In the genomic region with DNA sequence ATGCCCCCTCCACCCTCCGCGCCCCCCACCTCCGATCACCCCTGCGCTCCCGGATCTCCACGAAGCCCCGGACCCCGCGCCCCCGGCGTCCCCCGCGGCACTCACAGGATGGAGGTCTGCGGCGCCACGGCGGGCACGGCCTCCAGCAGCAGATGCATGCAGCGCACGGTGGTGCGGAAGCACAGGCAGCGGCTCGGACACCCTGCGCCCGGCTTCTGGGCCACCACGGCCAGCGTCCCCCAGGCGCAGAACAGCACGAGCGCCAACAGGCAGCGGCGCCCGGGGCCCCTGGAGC, we compare ENCODE assay signal across 9 cellular contexts. TPM values are rescaled to one million over a fixed set of nuclear protein-coding genes. Genes with fewer than 3 reads are reported as not detected.
A peak's percentile ranks its signal among the peaks of the same experiment; 100 is the strongest.
DNase-seq lines count a peak whose midpoint lies in the region; ATAC-seq and TF ChIP-seq lines count a peak whose summit lies in the region.
"Had no signal": no experiment of that assay in that cellular context is flagged by ENCODE, and none has a peak within 500 bp of the region (broad histone marks: within the 10 kb centered on the region; RNA-seq: fewer than 3 reads in every experiment).

No MANE protein-coding gene starts in this region.

- intact Hi-C loops in lower lobe of right lung (cut with DNase I) = no loop called here
- intact Hi-C loops in upper lobe of right lung (cut with DNase I) = loop anchor here (10.0 kb wide), 1 partner anchor 69 kb away; no protein-coding TSS in a partner anchor

- peak overlapping the region; percentile 78 for H3K27ac ChIP-seq in lower lobe of right lung
- peak overlapping the region; percentile 75 for H3K27ac ChIP-seq in upper lobe of right lung

- H3K4me1 Mint-ChIP-seq in activated T-cell treated with anti-CD3 and anti-CD28 coated beads, Interleukin-2, amount 50 U/mL, for 24 hours (ENCODE audit: low read depth) = peaks cover 9% of the 10 kb centered on the region

- no peaks in the 10 kb centered on the region for H3K36me3 Mint-ChIP-seq in activated T-cell treated with anti-CD3 and anti-CD28 coated beads, Interleukin-2, amount 50 U/mL, for 24 hours (ENCODE audit: low read depth)

- peak overlapping the region; percentile 68 for H3K4me3 ChIP-seq in lower lobe of right lung
- H3K4me3 ChIP-seq in upper lobe of right lung = peak overlapping the region; percentile 67

- H3K27ac Mint-ChIP-seq in activated T-cell treated with anti-CD3 and anti-CD28 coated beads, Interleukin-2, amount 50 U/mL, for 24 hours = no peak overlapping the region

- ATAC-seq in lower lobe of right lung (peak; percentile 32 to 57), upper lobe of right lung (peak; percentile 22)

- H3K4me1 ChIP-seq in lower lobe of right lung (peaks cover 29% of the 10 kb centered on the region), upper lobe of right lung (peaks cover 3% of the 10 kb centered on the region)

- H3K36me3 ChIP-seq in lower lobe of right lung (no peaks in the 10 kb centered on the region), upper lobe of right lung (no peaks in the 10 kb centered on the region)

- TF ChIP-seq CTCF in lower lobe of right lung (IDR thresholded peaks at IDR 0.05) (no peak), upper lobe of right lung (IDR thresholded peaks at IDR 0.05) (no peak)

- peak overlapping the region; percentile 54 for H3K4me3 Mint-ChIP-seq in activated T-cell treated with anti-CD3 and anti-CD28 coated beads, Interleukin-2, amount 50 U/mL, for 24 hours

- DNase-seq in activated T-cell treated with anti-CD3 and anti-CD28 coated beads, Interleukin-2, amount 50 U/mL, for 24 hours = no peak
- DNase-seq in activated T-cell treated with anti-CD3 and anti-CD28 coated beads for 4 hours (no peak), ecto neural progenitor cell (ENCODE audit: low spot score) (peak; percentile 82), lower lobe of right lung (peak; percentile 52), upper lobe of right lung (peak; percentile 67), NCI-H1694 treated with DMSO at 0.1 percent for 48 hours (lab: John Stamatoyannopoulos, UW) (no peak), hippocampal formation (lab: John Stamatoyannopoulos, UW) (no peak), RPMI8226 (no peak)
- DNase-seq: activated naive CD4-positive, alpha-beta T cell treated with Interleukin-2 at 50 U/mL for 16 hours had no signal

- peaks cover 49% of the 10 kb centered on the region for H3K27me3 Mint-ChIP-seq in activated T-cell treated with anti-CD3 and anti-CD28 coated beads, Interleukin-2, amount 50 U/mL, for 24 hours

- H3K9me3 Mint-ChIP-seq in activated T-cell treated with anti-CD3 and anti-CD28 coated beads, Interleukin-2, amount 50 U/mL, for 24 hours = no peaks in the 10 kb centered on the region

- H3K9me3 ChIP-seq in lower lobe of right lung (no peaks in the 10 kb centered on the region), upper lobe of right lung (no peaks in the 10 kb centered on the region)

- H3K27me3 ChIP-seq in lower lobe of right lung (ENCODE audit: low read depth) (peaks cover 22% of the 10 kb centered on the region), upper lobe of right lung (peaks cover 18% of the 10 kb centered on the region)

RNA-seq across cellular contexts. Expression of a gene that starts 0.2 kb away (rescaled TPM):
- 36.3 TPM for total RNA-seq in lower lobe of right lung
- total RNA-seq in upper lobe of right lung = 58.4 TPM

Comparison
In these comparisons a context has a peak if more than half of its experiments do, and no peak if none do; other contexts are left out.
1. DNase-seq: peak in ecto neural progenitor cell (single experiment), lower lobe of right lung (single experiment) and upper lobe of right lung (single experiment); none in activated T-cell treated with anti-CD3 and anti-CD28 coated beads, Interleukin-2, amount 50 U/mL, for 24 hours (single experiment), activated T-cell treated with anti-CD3 and anti-CD28 coated beads for 4 hours (single experiment), NCI-H1694 treated with DMSO at 0.1 percent for 48 hours (single experiment), hippocampal formation (0 of 2) and RPMI8226 (single experiment).